ENCODE assay signal across 1 cellular context in the genomic region with DNA sequence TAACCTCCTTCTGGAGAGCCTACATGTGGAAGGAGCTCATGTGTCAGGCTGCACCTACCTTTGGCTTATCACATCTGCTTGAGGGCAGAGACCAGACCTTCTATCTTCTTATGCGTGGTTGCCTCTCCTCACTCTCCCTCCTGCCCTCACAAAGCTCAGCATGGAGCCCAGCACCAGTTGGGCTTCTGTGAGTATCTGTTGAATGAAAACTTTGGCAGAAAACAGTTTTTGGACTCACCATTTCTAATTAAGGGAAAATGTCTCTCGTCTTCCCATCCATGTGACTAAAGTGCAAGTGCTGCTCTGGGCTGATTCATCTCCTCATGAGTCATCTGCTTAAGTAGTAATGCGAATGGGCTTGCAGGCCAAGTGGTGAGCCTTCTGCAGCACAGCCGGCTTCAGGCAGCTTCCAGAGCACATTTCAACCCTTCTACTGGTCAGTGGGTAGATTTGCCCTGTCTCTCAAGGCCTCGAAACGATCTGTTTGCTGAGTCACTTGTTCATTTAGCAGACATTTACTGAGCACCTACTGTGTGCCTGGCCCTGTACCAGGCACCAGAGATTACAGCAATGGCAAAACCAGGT.
A peak's percentile ranks its signal among the peaks of the same experiment; 100 is the strongest.
TF ChIP-seq lines count a peak whose summit lies in the region.

No MANE protein-coding gene starts in this region.

TF ChIP-seq in K562, 482 proteins besides CTCF, POLR2A, EP300 and RAD21 (continued from another document and continues in another):
- TF ChIP-seq, protein P1, sequence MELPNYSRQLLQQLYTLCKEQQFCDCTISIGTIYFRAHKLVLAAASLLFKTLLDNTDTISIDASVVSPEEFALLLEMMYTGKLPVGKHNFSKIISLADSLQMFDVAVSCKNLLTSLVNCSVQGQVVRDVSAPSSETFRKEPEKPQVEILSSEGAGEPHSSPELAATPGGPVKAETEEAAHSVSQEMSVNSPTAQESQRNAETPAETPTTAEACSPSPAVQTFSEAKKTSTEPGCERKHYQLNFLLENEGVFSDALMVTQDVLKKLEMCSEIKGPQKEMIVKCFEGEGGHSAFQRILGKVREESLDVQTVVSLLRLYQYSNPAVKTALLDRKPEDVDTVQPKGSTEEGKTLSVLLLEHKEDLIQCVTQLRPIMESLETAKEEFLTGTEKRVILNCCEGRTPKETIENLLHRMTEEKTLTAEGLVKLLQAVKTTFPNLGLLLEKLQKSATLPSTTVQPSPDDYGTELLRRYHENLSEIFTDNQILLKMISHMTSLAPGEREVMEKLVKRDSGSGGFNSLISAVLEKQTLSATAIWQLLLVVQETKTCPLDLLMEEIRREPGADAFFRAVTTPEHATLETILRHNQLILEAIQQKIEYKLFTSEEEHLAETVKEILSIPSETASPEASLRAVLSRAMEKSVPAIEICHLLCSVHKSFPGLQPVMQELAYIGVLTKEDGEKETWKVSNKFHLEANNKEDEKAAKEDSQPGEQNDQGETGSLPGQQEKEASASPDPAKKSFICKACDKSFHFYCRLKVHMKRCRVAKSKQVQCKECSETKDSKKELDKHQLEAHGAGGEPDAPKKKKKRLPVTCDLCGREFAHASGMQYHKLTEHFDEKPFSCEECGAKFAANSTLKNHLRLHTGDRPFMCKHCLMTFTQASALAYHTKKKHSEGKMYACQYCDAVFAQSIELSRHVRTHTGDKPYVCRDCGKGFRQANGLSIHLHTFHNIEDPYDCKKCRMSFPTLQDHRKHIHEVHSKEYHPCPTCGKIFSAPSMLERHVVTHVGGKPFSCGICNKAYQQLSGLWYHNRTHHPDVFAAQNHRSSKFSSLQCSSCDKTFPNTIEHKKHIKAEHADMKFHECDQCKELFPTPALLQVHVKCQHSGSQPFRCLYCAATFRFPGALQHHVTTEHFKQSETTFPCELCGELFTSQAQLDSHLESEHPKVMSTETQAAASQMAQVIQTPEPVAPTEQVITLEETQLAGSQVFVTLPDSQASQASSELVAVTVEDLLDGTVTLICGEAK (IDR thresholded peaks at IDR 0.05) = no peak
- TF ChIP-seq, protein P1 (CRISPR knock-in tag; IDR thresholded peaks at IDR 0.05) = no peak
- TF ChIP-seq RBM25 (IDR thresholded peaks at IDR 0.05; ENCODE audit: low read depth, low read length, severe bottlenecking) = peak; percentile 41
- peak; percentile 53 for TF ChIP-seq MAFG (tag; conservative IDR thresholded peaks at IDR 0.05)
- TF ChIP-seq KAT7 (CRISPR knock-in tag; IDR thresholded peaks at IDR 0.05; ENCODE audit: borderline replicate concordance) = 0 out of 2 replicates have a peak, but pooled peaks have one; percentile 14
- peak in 1 of 2 experiments; percentile 49; a peak in 1 of 4 replicates for TF ChIP-seq HDAC1 (IDR thresholded peaks at IDR 0.05)
- TF ChIP-seq RBBP5 (IDR thresholded peaks at IDR 0.05; ENCODE audit: borderline replicate concordance, insufficient read depth, low read length, poor library complexity, severe bottlenecking) = peak; percentile 50
- TF ChIP-seq RCOR1 (IDR thresholded peaks at IDR 0.05; ENCODE audit: borderline replicate concordance in 1 of 2, low read depth in 2 of 2, low read length in 2 of 2) = peak in 1 of 2 experiments; percentile 32; a peak in 1 of 4 replicates
- TF ChIP-seq KDM5B (IDR thresholded peaks at IDR 0.05; ENCODE audit: insufficient replicate concordance, low read depth, low read length) = peak; percentile 21
- peak in 1 of 2 experiments; percentile 49; a peak in 1 of 4 replicates for TF ChIP-seq SRF (CRISPR knock-in tag; IDR thresholded peaks at IDR 0.05)
- TF ChIP-seq, protein P2, sequence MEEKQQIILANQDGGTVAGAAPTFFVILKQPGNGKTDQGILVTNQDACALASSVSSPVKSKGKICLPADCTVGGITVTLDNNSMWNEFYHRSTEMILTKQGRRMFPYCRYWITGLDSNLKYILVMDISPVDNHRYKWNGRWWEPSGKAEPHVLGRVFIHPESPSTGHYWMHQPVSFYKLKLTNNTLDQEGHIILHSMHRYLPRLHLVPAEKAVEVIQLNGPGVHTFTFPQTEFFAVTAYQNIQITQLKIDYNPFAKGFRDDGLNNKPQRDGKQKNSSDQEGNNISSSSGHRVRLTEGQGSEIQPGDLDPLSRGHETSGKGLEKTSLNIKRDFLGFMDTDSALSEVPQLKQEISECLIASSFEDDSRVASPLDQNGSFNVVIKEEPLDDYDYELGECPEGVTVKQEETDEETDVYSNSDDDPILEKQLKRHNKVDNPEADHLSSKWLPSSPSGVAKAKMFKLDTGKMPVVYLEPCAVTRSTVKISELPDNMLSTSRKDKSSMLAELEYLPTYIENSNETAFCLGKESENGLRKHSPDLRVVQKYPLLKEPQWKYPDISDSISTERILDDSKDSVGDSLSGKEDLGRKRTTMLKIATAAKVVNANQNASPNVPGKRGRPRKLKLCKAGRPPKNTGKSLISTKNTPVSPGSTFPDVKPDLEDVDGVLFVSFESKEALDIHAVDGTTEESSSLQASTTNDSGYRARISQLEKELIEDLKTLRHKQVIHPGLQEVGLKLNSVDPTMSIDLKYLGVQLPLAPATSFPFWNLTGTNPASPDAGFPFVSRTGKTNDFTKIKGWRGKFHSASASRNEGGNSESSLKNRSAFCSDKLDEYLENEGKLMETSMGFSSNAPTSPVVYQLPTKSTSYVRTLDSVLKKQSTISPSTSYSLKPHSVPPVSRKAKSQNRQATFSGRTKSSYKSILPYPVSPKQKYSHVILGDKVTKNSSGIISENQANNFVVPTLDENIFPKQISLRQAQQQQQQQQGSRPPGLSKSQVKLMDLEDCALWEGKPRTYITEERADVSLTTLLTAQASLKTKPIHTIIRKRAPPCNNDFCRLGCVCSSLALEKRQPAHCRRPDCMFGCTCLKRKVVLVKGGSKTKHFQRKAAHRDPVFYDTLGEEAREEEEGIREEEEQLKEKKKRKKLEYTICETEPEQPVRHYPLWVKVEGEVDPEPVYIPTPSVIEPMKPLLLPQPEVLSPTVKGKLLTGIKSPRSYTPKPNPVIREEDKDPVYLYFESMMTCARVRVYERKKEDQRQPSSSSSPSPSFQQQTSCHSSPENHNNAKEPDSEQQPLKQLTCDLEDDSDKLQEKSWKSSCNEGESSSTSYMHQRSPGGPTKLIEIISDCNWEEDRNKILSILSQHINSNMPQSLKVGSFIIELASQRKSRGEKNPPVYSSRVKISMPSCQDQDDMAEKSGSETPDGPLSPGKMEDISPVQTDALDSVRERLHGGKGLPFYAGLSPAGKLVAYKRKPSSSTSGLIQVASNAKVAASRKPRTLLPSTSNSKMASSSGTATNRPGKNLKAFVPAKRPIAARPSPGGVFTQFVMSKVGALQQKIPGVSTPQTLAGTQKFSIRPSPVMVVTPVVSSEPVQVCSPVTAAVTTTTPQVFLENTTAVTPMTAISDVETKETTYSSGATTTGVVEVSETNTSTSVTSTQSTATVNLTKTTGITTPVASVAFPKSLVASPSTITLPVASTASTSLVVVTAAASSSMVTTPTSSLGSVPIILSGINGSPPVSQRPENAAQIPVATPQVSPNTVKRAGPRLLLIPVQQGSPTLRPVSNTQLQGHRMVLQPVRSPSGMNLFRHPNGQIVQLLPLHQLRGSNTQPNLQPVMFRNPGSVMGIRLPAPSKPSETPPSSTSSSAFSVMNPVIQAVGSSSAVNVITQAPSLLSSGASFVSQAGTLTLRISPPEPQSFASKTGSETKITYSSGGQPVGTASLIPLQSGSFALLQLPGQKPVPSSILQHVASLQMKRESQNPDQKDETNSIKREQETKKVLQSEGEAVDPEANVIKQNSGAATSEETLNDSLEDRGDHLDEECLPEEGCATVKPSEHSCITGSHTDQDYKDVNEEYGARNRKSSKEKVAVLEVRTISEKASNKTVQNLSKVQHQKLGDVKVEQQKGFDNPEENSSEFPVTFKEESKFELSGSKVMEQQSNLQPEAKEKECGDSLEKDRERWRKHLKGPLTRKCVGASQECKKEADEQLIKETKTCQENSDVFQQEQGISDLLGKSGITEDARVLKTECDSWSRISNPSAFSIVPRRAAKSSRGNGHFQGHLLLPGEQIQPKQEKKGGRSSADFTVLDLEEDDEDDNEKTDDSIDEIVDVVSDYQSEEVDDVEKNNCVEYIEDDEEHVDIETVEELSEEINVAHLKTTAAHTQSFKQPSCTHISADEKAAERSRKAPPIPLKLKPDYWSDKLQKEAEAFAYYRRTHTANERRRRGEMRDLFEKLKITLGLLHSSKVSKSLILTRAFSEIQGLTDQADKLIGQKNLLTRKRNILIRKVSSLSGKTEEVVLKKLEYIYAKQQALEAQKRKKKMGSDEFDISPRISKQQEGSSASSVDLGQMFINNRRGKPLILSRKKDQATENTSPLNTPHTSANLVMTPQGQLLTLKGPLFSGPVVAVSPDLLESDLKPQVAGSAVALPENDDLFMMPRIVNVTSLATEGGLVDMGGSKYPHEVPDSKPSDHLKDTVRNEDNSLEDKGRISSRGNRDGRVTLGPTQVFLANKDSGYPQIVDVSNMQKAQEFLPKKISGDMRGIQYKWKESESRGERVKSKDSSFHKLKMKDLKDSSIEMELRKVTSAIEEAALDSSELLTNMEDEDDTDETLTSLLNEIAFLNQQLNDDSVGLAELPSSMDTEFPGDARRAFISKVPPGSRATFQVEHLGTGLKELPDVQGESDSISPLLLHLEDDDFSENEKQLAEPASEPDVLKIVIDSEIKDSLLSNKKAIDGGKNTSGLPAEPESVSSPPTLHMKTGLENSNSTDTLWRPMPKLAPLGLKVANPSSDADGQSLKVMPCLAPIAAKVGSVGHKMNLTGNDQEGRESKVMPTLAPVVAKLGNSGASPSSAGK (IDR thresholded peaks at IDR 0.05) = peak; percentile 83
- peak; percentile 97 for TF ChIP-seq JUN (IDR thresholded peaks at IDR 0.05; ENCODE audit: borderline replicate concordance, low read depth, low read length)
- TF ChIP-seq JUN (CRISPR knock-in tag; IDR thresholded peaks at IDR 0.05; ENCODE audit: borderline replicate concordance) = no peak
- TF ChIP-seq STAT5A (IDR thresholded peaks at IDR 0.05; ENCODE audit: borderline replicate concordance, low read length) = no peak
- TF ChIP-seq PHF21A (IDR thresholded peaks at IDR 0.05; ENCODE audit: borderline replicate concordance, low read depth) = no peak
- 0 out of 4 replicates have a peak, but pooled peaks of 1 of the 2 experiments have one; percentile 25 for TF ChIP-seq NRF1 (conservative IDR thresholded peaks at IDR 0.05 in 1 of 2, IDR thresholded peaks at IDR 0.05 in 1 of 2)
- TF ChIP-seq PHF8 (IDR thresholded peaks at IDR 0.05; ENCODE audit: borderline replicate concordance, low read length) = peak; percentile 20; the same call in 1 of the 2 replicates
- TF ChIP-seq, protein P3, sequence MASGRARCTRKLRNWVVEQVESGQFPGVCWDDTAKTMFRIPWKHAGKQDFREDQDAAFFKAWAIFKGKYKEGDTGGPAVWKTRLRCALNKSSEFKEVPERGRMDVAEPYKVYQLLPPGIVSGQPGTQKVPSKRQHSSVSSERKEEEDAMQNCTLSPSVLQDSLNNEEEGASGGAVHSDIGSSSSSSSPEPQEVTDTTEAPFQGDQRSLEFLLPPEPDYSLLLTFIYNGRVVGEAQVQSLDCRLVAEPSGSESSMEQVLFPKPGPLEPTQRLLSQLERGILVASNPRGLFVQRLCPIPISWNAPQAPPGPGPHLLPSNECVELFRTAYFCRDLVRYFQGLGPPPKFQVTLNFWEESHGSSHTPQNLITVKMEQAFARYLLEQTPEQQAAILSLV (tag; IDR thresholded peaks at IDR 0.05) = no peak
- peak; percentile 73 for TF ChIP-seq NFE2 (IDR thresholded peaks at IDR 0.05; ENCODE audit: low read depth)
- no peak for TF ChIP-seq RBM34 (IDR thresholded peaks at IDR 0.05; ENCODE audit: borderline replicate concordance, insufficient read depth, low read length)
- TF ChIP-seq, protein P4, sequence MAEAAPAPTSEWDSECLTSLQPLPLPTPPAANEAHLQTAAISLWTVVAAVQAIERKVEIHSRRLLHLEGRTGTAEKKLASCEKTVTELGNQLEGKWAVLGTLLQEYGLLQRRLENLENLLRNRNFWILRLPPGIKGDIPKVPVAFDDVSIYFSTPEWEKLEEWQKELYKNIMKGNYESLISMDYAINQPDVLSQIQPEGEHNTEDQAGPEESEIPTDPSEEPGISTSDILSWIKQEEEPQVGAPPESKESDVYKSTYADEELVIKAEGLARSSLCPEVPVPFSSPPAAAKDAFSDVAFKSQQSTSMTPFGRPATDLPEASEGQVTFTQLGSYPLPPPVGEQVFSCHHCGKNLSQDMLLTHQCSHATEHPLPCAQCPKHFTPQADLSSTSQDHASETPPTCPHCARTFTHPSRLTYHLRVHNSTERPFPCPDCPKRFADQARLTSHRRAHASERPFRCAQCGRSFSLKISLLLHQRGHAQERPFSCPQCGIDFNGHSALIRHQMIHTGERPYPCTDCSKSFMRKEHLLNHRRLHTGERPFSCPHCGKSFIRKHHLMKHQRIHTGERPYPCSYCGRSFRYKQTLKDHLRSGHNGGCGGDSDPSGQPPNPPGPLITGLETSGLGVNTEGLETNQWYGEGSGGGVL (CRISPR knock-in tag; IDR thresholded peaks at IDR 0.05) = no peak
- TF ChIP-seq, protein P5, sequence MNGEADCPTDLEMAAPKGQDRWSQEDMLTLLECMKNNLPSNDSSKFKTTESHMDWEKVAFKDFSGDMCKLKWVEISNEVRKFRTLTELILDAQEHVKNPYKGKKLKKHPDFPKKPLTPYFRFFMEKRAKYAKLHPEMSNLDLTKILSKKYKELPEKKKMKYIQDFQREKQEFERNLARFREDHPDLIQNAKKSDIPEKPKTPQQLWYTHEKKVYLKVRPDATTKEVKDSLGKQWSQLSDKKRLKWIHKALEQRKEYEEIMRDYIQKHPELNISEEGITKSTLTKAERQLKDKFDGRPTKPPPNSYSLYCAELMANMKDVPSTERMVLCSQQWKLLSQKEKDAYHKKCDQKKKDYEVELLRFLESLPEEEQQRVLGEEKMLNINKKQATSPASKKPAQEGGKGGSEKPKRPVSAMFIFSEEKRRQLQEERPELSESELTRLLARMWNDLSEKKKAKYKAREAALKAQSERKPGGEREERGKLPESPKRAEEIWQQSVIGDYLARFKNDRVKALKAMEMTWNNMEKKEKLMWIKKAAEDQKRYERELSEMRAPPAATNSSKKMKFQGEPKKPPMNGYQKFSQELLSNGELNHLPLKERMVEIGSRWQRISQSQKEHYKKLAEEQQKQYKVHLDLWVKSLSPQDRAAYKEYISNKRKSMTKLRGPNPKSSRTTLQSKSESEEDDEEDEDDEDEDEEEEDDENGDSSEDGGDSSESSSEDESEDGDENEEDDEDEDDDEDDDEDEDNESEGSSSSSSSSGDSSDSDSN (IDR thresholded peaks at IDR 0.05; ENCODE audit: borderline replicate concordance in 1 of 2, low read depth in 2 of 2, low read length in 2 of 2) = peak in 1 of 2 experiments; percentile 50; a peak in 1 of 4 replicates
